9 cellular contexts compared by ENCODE assay signal in genomic region chr17:12256380-12256995, GRCh38.
DNase-seq lines count a peak whose midpoint lies in the region; ATAC-seq, FAIRE-seq and TF ChIP-seq lines count a peak whose summit lies in the region.
"Had no signal": no experiment of that assay in that cellular context is flagged by ENCODE, and none has a peak within 500 bp of the region (broad histone marks: within the 10 kb centered on the region; RNA-seq: fewer than 3 reads in every experiment).

No MANE protein-coding gene starts in this region.

- H3K4me3 Mint-ChIP-seq in activated CD4-positive, alpha-beta T cell treated with anti-CD3 and anti-CD28 coated beads, Interleukin-2, amount 10 ng/mL, durations not matched to agents 7 days and 5 days, result no peak overlapping the region
- H3K4me3 Mint-ChIP-seq: dendritic cell treated with granulocyte-macrophage colony-stimulating factor and Interleukin-4, amounts not matched to agents 40 ng/mL and 50 ng/mL, for 4 days had no signal

- peaks cover 6% of the 10 kb centered on the region for H3K9me3 Mint-ChIP-seq in activated CD4-positive, alpha-beta T cell treated with anti-CD3 and anti-CD28 coated beads, Interleukin-2, amount 10 ng/mL, durations not matched to agents 7 days and 5 days
- H3K9me3 Mint-ChIP-seq: dendritic cell treated with granulocyte-macrophage colony-stimulating factor and Interleukin-4, amounts not matched to agents 40 ng/mL and 50 ng/mL, for 4 days had no signal

- H3K4me3 ChIP-seq in Panc1 (ENCODE audit: low read depth in 2 of 2, low read length in 2 of 2), result no peak overlapping the region

- in situ Hi-C loops in Panc1 (cut with HindIII; ENCODE audit: low pct_unique_long_range_greater_than_20kb, low sequenced_read_pairs), result no loop called here

- POLR2A ChIA-PET in activated CD4-positive, alpha-beta T cell treated with anti-CD3 and anti-CD28 coated beads, Interleukin-2, amount 10 ng/mL, durations not matched to agents 7 days and 5 days (lab: Charles Lee), result no interaction called here
- POLR2A ChIA-PET in Panc1 (lab: Charles Lee), result no interaction called here

- no peaks in the 10 kb centered on the region for H3K36me3 Mint-ChIP-seq in activated CD4-positive, alpha-beta T cell treated with anti-CD3 and anti-CD28 coated beads, Interleukin-2, amount 10 ng/mL, durations not matched to agents 7 days and 5 days (ENCODE audit: low read depth)

- H3K4me1 Mint-ChIP-seq in activated CD4-positive, alpha-beta T cell treated with anti-CD3 and anti-CD28 coated beads, Interleukin-2, amount 10 ng/mL, durations not matched to agents 7 days and 5 days, result no peaks in the 10 kb centered on the region

- H3K27me3 ChIP-seq in Panc1 (ENCODE audit: control insufficient read depth, insufficient read depth, low read length), result peaks cover 2% of the 10 kb centered on the region; the same call in 1 of the 2 replicates

- ATAC-seq in HG03095 (IDR thresholded peaks at IDR 0.05; ENCODE audit: unreplicated experiment), result peak; percentile 52
- no peak for ATAC-seq in Panc1
- no peak for ATAC-seq in GM19455 (IDR thresholded peaks at IDR 0.05; ENCODE audit: unreplicated experiment)

- intact Hi-C loops in Panc1 (cut with micrococcal nuclease; ENCODE audit: unreplicated experiment), result loop anchor here (1.0 to 10.0 kb wide), 2 partner anchors 411 to 748 kb away; no protein-coding TSS in a partner anchor

- BruUV-seq in Panc1 (replicated peaks; lab: Mats Ljungman, UMichigan), result no TSS peak

- no peak overlapping the region for H3K27ac Mint-ChIP-seq in activated CD4-positive, alpha-beta T cell treated with anti-CD3 and anti-CD28 coated beads, Interleukin-2, amount 10 ng/mL, durations not matched to agents 7 days and 5 days
- H3K27ac Mint-ChIP-seq: dendritic cell treated with granulocyte-macrophage colony-stimulating factor and Interleukin-4, amounts not matched to agents 40 ng/mL and 50 ng/mL, for 4 days had no signal

- H3K9me3 ChIP-seq in Panc1 (ENCODE audit: control insufficient read depth, insufficient read depth, low read depth, low read length), result no peaks in the 10 kb centered on the region

- peak; percentile 8 for DNase-seq in activated CD4-positive, alpha-beta T cell treated with anti-CD3 and anti-CD28 coated beads, Interleukin-2, amount 10 ng/mL, durations not matched to agents 7 days and 5 days
- no peak for DNase-seq in activated CD4-positive, alpha-beta T cell treated with anti-CD3 and anti-CD28 coated beads for 4 hours
- DNase-seq in Panc1 (ENCODE audit: low read depth, low spot score) (peak; percentile 32), middle frontal gyrus (ENCODE audit: extremely low spot score, low spot score) (peak; percentile 46), OCI-M2 (lab: John Stamatoyannopoulos, UW; ENCODE audit: unreplicated experiment) (no peak)

- TF ChIP-seq CTCF in Panc1 (IDR thresholded peaks at IDR 0.05), result peak; percentile 71; the same call in 1 of the 2 replicates

- FAIRE-seq in endometrium (lab: Jason Lieb, UNC), result peak; percentile 94

- no peaks in the 10 kb centered on the region for H3K27me3 Mint-ChIP-seq in activated CD4-positive, alpha-beta T cell treated with anti-CD3 and anti-CD28 coated beads, Interleukin-2, amount 10 ng/mL, durations not matched to agents 7 days and 5 days
- H3K27me3 Mint-ChIP-seq: dendritic cell treated with granulocyte-macrophage colony-stimulating factor and Interleukin-4, amounts not matched to agents 40 ng/mL and 50 ng/mL, for 4 days had no signal

- H3K27ac ChIP-seq in Panc1 (ENCODE audit: low read length), result no peak overlapping the region

- CTCF ChIA-PET in activated CD4-positive, alpha-beta T cell treated with anti-CD3 and anti-CD28 coated beads, Interleukin-2, amount 10 ng/mL, durations not matched to agents 7 days and 5 days (lab: Charles Lee), result no interaction called here
- CTCF ChIA-PET in Panc1 (lab: Charles Lee), result no interaction called here

- H3K36me3 ChIP-seq in Panc1 (ENCODE audit: control insufficient read depth, insufficient read depth, low read length), result no peaks in the 10 kb centered on the region

- no peaks in the 10 kb centered on the region for H3K4me1 ChIP-seq in Panc1 (ENCODE audit: control insufficient read depth, insufficient read depth, low read length)

Comparison
In these comparisons a context has a peak if more than half of its experiments do, and no peak if none do; other contexts are left out.
1. DNase-seq: peak in activated CD4-positive, alpha-beta T cell treated with anti-CD3 and anti-CD28 coated beads, Interleukin-2, amount 10 ng/mL, durations not matched to agents 7 days and 5 days (single experiment), Panc1 (single experiment) and middle frontal gyrus (single experiment); none in activated CD4-positive, alpha-beta T cell treated with anti-CD3 and anti-CD28 coated beads for 4 hours (0 of 2) and OCI-M2 (single experiment).